Comparison of ENCODE assay signal across 1 cellular context in the genomic region with DNA sequence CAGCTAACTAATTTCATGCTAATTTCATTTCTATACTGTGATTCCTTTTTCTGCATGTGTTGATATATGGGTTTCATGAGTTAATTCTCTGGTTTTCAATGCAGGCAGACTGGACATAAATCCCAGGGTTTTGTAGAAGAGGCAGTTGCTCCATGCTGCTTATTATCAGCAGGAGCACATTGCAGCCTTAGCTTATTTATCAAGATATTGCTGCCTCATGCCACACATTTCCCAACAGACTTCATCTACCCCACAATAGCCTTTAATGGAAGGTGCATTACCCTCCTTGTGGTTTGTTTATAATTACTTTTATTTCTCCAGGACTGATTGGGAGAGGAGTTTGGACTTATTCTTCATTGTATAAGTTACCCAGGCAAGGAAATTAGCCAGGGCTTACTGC.
TF ChIP-seq lines count a peak whose summit lies in the region.

No MANE protein-coding gene starts in this region.

TF ChIP-seq in K562, 482 proteins besides CTCF, POLR2A, EP300 and RAD21 (continued from another document and continues in another):
- TF ChIP-seq, protein P1, sequence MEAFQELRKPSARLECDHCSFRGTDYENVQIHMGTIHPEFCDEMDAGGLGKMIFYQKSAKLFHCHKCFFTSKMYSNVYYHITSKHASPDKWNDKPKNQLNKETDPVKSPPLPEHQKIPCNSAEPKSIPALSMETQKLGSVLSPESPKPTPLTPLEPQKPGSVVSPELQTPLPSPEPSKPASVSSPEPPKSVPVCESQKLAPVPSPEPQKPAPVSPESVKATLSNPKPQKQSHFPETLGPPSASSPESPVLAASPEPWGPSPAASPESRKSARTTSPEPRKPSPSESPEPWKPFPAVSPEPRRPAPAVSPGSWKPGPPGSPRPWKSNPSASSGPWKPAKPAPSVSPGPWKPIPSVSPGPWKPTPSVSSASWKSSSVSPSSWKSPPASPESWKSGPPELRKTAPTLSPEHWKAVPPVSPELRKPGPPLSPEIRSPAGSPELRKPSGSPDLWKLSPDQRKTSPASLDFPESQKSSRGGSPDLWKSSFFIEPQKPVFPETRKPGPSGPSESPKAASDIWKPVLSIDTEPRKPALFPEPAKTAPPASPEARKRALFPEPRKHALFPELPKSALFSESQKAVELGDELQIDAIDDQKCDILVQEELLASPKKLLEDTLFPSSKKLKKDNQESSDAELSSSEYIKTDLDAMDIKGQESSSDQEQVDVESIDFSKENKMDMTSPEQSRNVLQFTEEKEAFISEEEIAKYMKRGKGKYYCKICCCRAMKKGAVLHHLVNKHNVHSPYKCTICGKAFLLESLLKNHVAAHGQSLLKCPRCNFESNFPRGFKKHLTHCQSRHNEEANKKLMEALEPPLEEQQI (IDR thresholded peaks at IDR 0.05): no peak; the same call in 1 of the 2 replicates
- TF ChIP-seq, protein P2, sequence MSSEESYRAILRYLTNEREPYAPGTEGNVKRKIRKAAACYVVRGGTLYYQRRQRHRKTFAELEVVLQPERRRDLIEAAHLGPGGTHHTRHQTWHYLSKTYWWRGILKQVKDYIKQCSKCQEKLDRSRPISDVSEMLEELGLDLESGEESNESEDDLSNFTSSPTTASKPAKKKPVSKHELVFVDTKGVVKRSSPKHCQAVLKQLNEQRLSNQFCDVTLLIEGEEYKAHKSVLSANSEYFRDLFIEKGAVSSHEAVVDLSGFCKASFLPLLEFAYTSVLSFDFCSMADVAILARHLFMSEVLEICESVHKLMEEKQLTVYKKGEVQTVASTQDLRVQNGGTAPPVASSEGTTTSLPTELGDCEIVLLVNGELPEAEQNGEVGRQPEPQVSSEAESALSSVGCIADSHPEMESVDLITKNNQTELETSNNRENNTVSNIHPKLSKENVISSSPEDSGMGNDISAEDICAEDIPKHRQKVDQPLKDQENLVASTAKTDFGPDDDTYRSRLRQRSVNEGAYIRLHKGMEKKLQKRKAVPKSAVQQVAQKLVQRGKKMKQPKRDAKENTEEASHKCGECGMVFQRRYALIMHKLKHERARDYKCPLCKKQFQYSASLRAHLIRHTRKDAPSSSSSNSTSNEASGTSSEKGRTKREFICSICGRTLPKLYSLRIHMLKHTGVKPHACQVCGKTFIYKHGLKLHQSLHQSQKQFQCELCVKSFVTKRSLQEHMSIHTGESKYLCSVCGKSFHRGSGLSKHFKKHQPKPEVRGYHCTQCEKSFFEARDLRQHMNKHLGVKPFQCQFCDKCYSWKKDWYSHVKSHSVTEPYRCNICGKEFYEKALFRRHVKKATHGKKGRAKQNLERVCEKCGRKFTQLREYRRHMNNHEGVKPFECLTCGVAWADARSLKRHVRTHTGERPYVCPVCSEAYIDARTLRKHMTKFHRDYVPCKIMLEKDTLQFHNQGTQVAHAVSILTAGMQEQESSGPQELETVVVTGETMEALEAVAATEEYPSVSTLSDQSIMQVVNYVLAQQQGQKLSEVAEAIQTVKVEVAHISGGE (CRISPR knock-in tag; IDR thresholded peaks at IDR 0.05): 0 out of 6 replicates have a peak, but pooled peaks of 1 of the 3 experiments have one; percentile 16
- TF ChIP-seq FOSL1 (tag; conservative IDR thresholded peaks at IDR 0.05) (peak; percentile 62), NCOA6 (IDR thresholded peaks at IDR 0.05) (no peak), MAFG (tag; conservative IDR thresholded peaks at IDR 0.05) (peak; percentile 79), NFATC3 (IDR thresholded peaks at IDR 0.05) (no peak), EP400 (IDR thresholded peaks at IDR 0.05) (no peak), STAT5A (IDR thresholded peaks at IDR 0.05; ENCODE audit: borderline replicate concordance, low read length) (peak; percentile 79), MTA3 (IDR thresholded peaks at IDR 0.05; ENCODE audit: borderline replicate concordance) (0 out of 2 replicates have a peak, but pooled peaks have one; percentile 48), ZNF232 (CRISPR knock-in tag; IDR thresholded peaks at IDR 0.05) (no peak), TEAD1 (CRISPR knock-in tag; IDR thresholded peaks at IDR 0.05) (peak in 1 of 2 experiments; percentile 56; a peak in 1 of 4 replicates), SIN3A (IDR thresholded peaks at IDR 0.05; ENCODE audit: borderline replicate concordance in 2 of 2, control insufficient read depth in 1 of 2, low read depth in 2 of 2, low read length in 2 of 2) (no peak), PML (IDR thresholded peaks at IDR 0.05; ENCODE audit: low read length) (peak; percentile 88), TRIM24 (IDR thresholded peaks at IDR 0.05) (peak; percentile 74 to 78; a peak in 3 of 4 replicates), SREBF2 (CRISPR knock-in tag; IDR thresholded peaks at IDR 0.05) (no peak), DNMT1 (IDR thresholded peaks at IDR 0.05) (no peak), ZNF785 (CRISPR knock-in tag; IDR thresholded peaks at IDR 0.05) (no peak), SP1 (CRISPR knock-in tag; IDR thresholded peaks at IDR 0.05) (no peak), ILF3 (IDR thresholded peaks at IDR 0.05; ENCODE audit: borderline replicate concordance) (no peak), CREBBP (IDR thresholded peaks at IDR 0.05; ENCODE audit: low read depth, low read length) (no peak), CBFB (CRISPR knock-in tag; IDR thresholded peaks at IDR 0.05) (no peak), CHCHD3 (CRISPR knock-in tag; IDR thresholded peaks at IDR 0.05) (no peak), SAFB2 (IDR thresholded peaks at IDR 0.05; ENCODE audit: borderline replicate concordance, low read depth, low read length, severe bottlenecking) (no peak), ZNF354B (CRISPR knock-in tag; IDR thresholded peaks at IDR 0.05) (no peak), KDM2B (CRISPR knock-in tag; IDR thresholded peaks at IDR 0.05) (no peak), SMAD4 (CRISPR knock-in tag; conservative IDR thresholded peaks at IDR 0.05) (peak; percentile 70), SRSF7 (optimal IDR thresholded peaks at IDR 0.05; ENCODE audit: low read depth, low read length) (no peak), RCOR1 (IDR thresholded peaks at IDR 0.05; ENCODE audit: borderline replicate concordance in 1 of 2, low read depth in 2 of 2, low read length in 2 of 2) (peak; percentile 53 to 94; a peak in 3 of 4 replicates), MYNN (IDR thresholded peaks at IDR 0.05) (peak; percentile 71), MYNN (CRISPR knock-in tag; IDR thresholded peaks at IDR 0.05) (no peak), ZFPM2 (CRISPR knock-in tag; IDR thresholded peaks at IDR 0.05) (no peak)
- TF ChIP-seq, protein P3, sequence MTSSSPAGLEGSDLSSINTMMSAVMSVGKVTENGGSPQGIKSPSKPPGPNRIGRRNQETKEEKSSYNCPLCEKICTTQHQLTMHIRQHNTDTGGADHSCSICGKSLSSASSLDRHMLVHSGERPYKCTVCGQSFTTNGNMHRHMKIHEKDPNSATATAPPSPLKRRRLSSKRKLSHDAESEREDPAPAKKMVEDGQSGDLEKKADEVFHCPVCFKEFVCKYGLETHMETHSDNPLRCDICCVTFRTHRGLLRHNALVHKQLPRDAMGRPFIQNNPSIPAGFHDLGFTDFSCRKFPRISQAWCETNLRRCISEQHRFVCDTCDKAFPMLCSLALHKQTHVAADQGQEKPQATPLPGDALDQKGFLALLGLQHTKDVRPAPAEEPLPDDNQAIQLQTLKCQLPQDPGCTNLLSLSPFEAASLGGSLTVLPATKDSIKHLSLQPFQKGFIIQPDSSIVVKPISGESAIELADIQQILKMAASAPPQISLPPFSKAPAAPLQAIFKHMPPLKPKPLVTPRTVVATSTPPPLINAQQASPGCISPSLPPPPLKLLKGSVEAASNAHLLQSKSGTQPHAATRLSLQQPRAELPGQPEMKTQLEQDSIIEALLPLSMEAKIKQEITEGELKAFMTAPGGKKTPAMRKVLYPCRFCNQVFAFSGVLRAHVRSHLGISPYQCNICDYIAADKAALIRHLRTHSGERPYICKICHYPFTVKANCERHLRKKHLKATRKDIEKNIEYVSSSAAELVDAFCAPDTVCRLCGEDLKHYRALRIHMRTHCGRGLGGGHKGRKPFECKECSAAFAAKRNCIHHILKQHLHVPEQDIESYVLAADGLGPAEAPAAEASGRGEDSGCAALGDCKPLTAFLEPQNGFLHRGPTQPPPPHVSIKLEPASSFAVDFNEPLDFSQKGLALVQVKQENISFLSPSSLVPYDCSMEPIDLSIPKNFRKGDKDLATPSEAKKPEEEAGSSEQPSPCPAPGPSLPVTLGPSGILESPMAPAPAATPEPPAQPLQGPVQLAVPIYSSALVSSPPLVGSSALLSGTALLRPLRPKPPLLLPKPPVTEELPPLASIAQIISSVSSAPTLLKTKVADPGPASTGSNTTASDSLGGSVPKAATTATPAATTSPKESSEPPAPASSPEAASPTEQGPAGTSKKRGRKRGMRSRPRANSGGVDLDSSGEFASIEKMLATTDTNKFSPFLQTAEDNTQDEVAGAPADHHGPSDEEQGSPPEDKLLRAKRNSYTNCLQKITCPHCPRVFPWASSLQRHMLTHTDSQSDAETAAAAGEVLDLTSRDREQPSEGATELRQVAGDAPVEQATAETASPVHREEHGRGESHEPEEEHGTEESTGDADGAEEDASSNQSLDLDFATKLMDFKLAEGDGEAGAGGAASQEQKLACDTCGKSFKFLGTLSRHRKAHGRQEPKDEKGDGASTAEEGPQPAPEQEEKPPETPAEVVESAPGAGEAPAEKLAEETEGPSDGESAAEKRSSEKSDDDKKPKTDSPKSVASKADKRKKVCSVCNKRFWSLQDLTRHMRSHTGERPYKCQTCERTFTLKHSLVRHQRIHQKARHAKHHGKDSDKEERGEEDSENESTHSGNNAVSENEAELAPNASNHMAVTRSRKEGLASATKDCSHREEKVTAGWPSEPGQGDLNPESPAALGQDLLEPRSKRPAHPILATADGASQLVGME (CRISPR knock-in tag; IDR thresholded peaks at IDR 0.05): no peak
- TF ChIP-seq, protein P4, sequence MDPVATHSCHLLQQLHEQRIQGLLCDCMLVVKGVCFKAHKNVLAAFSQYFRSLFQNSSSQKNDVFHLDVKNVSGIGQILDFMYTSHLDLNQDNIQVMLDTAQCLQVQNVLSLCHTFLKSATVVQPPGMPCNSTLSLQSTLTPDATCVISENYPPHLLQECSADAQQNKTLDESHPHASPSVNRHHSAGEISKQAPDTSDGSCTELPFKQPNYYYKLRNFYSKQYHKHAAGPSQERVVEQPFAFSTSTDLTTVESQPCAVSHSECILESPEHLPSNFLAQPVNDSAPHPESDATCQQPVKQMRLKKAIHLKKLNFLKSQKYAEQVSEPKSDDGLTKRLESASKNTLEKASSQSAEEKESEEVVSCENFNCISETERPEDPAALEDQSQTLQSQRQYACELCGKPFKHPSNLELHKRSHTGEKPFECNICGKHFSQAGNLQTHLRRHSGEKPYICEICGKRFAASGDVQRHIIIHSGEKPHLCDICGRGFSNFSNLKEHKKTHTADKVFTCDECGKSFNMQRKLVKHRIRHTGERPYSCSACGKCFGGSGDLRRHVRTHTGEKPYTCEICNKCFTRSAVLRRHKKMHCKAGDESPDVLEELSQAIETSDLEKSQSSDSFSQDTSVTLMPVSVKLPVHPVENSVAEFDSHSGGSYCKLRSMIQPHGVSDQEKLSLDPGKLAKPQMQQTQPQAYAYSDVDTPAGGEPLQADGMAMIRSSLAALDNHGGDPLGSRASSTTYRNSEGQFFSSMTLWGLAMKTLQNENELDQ (CRISPR knock-in tag; IDR thresholded peaks at IDR 0.05; ENCODE audit: borderline replicate concordance): no peak
- TF ChIP-seq, protein P5, sequence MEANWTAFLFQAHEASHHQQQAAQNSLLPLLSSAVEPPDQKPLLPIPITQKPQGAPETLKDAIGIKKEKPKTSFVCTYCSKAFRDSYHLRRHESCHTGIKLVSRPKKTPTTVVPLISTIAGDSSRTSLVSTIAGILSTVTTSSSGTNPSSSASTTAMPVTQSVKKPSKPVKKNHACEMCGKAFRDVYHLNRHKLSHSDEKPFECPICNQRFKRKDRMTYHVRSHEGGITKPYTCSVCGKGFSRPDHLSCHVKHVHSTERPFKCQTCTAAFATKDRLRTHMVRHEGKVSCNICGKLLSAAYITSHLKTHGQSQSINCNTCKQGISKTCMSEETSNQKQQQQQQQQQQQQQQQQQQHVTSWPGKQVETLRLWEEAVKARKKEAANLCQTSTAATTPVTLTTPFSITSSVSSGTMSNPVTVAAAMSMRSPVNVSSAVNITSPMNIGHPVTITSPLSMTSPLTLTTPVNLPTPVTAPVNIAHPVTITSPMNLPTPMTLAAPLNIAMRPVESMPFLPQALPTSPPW (CRISPR knock-in tag; IDR thresholded peaks at IDR 0.05): no peak
- TF ChIP-seq, protein P6, sequence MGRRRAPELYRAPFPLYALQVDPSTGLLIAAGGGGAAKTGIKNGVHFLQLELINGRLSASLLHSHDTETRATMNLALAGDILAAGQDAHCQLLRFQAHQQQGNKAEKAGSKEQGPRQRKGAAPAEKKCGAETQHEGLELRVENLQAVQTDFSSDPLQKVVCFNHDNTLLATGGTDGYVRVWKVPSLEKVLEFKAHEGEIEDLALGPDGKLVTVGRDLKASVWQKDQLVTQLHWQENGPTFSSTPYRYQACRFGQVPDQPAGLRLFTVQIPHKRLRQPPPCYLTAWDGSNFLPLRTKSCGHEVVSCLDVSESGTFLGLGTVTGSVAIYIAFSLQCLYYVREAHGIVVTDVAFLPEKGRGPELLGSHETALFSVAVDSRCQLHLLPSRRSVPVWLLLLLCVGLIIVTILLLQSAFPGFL (CRISPR knock-in tag; IDR thresholded peaks at IDR 0.05): no peak
- TF ChIP-seq, protein P7, sequence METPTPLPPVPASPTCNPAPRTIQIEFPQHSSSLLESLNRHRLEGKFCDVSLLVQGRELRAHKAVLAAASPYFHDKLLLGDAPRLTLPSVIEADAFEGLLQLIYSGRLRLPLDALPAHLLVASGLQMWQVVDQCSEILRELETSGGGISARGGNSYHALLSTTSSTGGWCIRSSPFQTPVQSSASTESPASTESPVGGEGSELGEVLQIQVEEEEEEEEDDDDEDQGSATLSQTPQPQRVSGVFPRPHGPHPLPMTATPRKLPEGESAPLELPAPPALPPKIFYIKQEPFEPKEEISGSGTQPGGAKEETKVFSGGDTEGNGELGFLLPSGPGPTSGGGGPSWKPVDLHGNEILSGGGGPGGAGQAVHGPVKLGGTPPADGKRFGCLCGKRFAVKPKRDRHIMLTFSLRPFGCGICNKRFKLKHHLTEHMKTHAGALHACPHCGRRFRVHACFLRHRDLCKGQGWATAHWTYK (CRISPR knock-in tag; IDR thresholded peaks at IDR 0.05): 0 out of 2 replicates have a peak, but pooled peaks have one; percentile 30
- TF ChIP-seq, protein P8, sequence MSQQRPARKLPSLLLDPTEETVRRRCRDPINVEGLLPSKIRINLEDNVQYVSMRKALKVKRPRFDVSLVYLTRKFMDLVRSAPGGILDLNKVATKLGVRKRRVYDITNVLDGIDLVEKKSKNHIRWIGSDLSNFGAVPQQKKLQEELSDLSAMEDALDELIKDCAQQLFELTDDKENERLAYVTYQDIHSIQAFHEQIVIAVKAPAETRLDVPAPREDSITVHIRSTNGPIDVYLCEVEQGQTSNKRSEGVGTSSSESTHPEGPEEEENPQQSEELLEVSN (IDR thresholded peaks at IDR 0.05; ENCODE audit: borderline replicate concordance in 1 of 2, extremely low read depth in 1 of 2, insufficient read depth in 1 of 2, insufficient read length in 1 of 2, low read depth in 1 of 2, low read length in 1 of 2, poor library complexity in 1 of 2, severe bottlenecking in 1 of 2): no peak
- TF ChIP-seq, protein P9, sequence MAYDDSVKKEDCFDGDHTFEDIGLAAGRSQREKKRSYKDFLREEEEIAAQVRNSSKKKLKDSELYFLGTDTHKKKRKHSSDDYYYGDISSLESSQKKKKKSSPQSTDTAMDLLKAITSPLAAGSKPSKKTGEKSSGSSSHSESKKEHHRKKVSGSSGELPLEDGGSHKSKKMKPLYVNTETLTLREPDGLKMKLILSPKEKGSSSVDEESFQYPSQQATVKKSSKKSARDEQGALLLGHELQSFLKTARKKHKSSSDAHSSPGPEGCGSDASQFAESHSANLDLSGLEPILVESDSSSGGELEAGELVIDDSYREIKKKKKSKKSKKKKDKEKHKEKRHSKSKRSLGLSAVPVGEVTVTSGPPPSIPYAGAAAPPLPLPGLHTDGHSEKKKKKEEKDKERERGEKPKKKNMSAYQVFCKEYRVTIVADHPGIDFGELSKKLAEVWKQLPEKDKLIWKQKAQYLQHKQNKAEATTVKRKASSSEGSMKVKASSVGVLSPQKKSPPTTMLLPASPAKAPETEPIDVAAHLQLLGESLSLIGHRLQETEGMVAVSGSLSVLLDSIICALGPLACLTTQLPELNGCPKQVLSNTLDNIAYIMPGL (CRISPR knock-in tag; IDR thresholded peaks at IDR 0.05): no peak
